In genomic region chr13:103876571-103876970, GRCh38 we compare ENCODE assay signal across 18 cellular contexts.
"Had no signal": no experiment of that assay in that cellular context is flagged by ENCODE, and none has a peak within 500 bp of the region (broad histone marks: within the 10 kb centered on the region; RNA-seq: fewer than 3 reads in every experiment).

No MANE protein-coding gene starts in this region.

- H3K27ac ChIP-seq: dorsolateral prefrontal cortex, esophagus squamous epithelium, pancreas, upper lobe of left lung had no signal

- H3K27me3 ChIP-seq: dorsolateral prefrontal cortex, esophagus squamous epithelium, pancreas, upper lobe of left lung had no signal

- DNase-seq: activated effector memory CD4-positive, alpha-beta T cell treated with anti-CD3 and anti-CD28 coated beads, Interleukin-2, amount 50 U/mL, for 16 hours; activated T-cell treated with anti-CD3 and anti-CD28 coated beads, Interleukin-2, amount 50 U/mL, for 1 hour; anterior cingulate cortex; dorsolateral prefrontal cortex; esophagus squamous epithelium; hypothalamus; left colon; naive B cell; pancreas; stimulated activated CD4-positive, alpha-beta T cell treated with anti-CD3 and anti-CD28 coated beads, Interleukin-2, amount 100 ng/mL, for 48 hours; stimulated activated naive CD4-positive, alpha-beta T cell treated with Interleukin-2 at 50 U/mL for 16 hours; T-helper 17 cell; upper lobe of left lung had no signal

- H3K4me3 ChIP-seq: dorsolateral prefrontal cortex, esophagus squamous epithelium, lung, pancreas, upper lobe of left lung had no signal

- FAIRE-seq: bronchial epithelial cell, endometrium, pancreas, TTC549 had no signal

- H3K27me3 Mint-ChIP-seq: activated naive CD8-positive, alpha-beta T cell; naive B cell; T-helper 17 cell had no signal

- H3K4me1 Mint-ChIP-seq: naive B cell, T-helper 17 cell had no signal

- H3K36me3 Mint-ChIP-seq: activated naive CD8-positive, alpha-beta T cell; naive B cell had no signal

- H3K4me3 Mint-ChIP-seq: activated naive CD8-positive, alpha-beta T cell; naive B cell; T-helper 17 cell had no signal

- H3K9me3 ChIP-seq: esophagus squamous epithelium, pancreas, upper lobe of left lung had no signal

- ATAC-seq: left colon, pancreas, T-helper 17 cell had no signal

- H3K36me3 ChIP-seq: esophagus squamous epithelium, pancreas, upper lobe of left lung had no signal

- H3K4me1 ChIP-seq: esophagus squamous epithelium, pancreas, upper lobe of left lung had no signal

- H3K27ac Mint-ChIP-seq: activated naive CD8-positive, alpha-beta T cell; naive B cell; T-helper 17 cell had no signal
